8 cellular contexts compared by ENCODE assay signal in genomic region chr20:844473-845225, GRCh38. TPM values are rescaled to one million over a fixed set of nuclear protein-coding genes. Genes with fewer than 3 reads are reported as not detected.
DNase-seq lines count a peak whose midpoint lies in the region; ATAC-seq lines count a peak whose summit lies in the region.

No MANE protein-coding gene starts in this region.

- H3K4me1 ChIP-seq in mononuclear cell (ENCODE audit: insufficient read depth, low read length), result peaks cover 80% of the 10 kb centered on the region

- DNase-seq in C1 segment of cervical spinal cord (lab: John Stamatoyannopoulos, UW) (peak in 11 of 14 donors; percentile 6 to 88 (median 59)), NCI-H82 treated with DMSO at 0.1 percent for 48 hours (lab: John Stamatoyannopoulos, UW; ENCODE audit: unreplicated experiment) (peak; percentile 93), epidermal melanocyte (ENCODE audit: insufficient read length, low spot score) (peak; percentile 99)
- DNase-seq in activated CD8-positive, alpha-beta memory T cell treated with anti-CD3 and anti-CD28 coated beads, Interleukin-2, amount 50 U/mL, for 4 hours, result peak; percentile 90
- peak; percentile 78 to 82 for DNase-seq in stimulated activated CD8-positive, alpha-beta memory T cell treated with anti-CD3 and anti-CD28 coated beads, Interleukin-15, amount 100 ng/mL, for 48 hours (ENCODE audit: low read depth in 2 of 2)

- H3K27me3 ChIP-seq in mononuclear cell (ENCODE audit: insufficient read depth, low read length), result peaks cover 10% of the 10 kb centered on the region

- H3K9me3 ChIP-seq in mononuclear cell (ENCODE audit: low read depth, low read length), result no peaks in the 10 kb centered on the region

- peak overlapping the region; percentile 44 for H3K4me3 ChIP-seq in mononuclear cell (ENCODE audit: low read length)

- peak; percentile 95 for ATAC-seq in GM19397 (IDR thresholded peaks at IDR 0.05; ENCODE audit: unreplicated experiment)
- peak; percentile 89 for ATAC-seq in HG03520 (IDR thresholded peaks at IDR 0.05; ENCODE audit: unreplicated experiment)

RNA-seq across cellular contexts. Expression of gene FAM110A, which starts 11.1 kb away (rescaled TPM):
- 10.6 TPM for total RNA-seq in mononuclear cell

Comparison
In these comparisons a context has a peak if more than half of its experiments do, and no peak if none do; other contexts are left out.
1. Peak in every context shown above with its lines: DNase-seq, ATAC-seq and H3K4me3 ChIP-seq.